Comparison of ENCODE assay signal across 8 cellular contexts in the genomic region with DNA sequence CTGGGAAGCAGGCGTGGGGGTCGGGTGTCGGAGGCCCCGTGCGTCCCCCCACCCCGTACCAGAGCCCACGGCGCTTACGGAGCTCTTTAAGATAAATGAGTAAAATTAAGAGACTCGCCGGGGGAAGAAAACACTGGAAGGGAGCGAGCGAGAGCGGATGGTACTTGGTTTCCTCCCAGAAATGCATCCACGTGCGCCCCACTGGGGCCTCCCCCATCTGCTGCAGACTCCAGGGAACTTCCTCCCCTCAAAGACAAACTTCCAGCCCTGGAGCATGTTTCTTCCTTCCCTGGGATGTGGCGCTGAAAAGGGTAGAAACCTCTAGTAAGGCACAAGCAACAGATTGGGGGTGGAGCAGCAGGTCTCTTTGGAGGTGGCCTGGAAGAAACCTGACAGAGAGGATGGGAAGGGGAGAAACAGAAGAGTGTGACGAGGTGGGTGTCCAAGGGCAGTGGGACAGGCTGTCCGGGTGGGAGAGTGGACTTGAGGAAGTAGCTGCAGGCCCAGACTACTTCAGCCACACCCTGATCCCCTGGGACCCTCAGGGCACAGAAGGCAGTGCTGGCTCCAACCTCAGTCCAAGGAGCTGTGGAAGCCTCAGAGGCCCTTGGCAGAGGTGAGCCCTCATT.
A peak's percentile ranks its signal among the peaks of the same experiment; 100 is the strongest.
DNase-seq lines count a peak whose midpoint lies in the region; ATAC-seq and TF ChIP-seq lines count a peak whose summit lies in the region.
"Not testable (repeated sequence)": the region's sequence is repeated elsewhere in the genome, so short reads cannot be mapped to it uniquely, and the experiment has no call there.

No MANE protein-coding gene starts in this region.

- TF ChIP-seq EP300 in Ishikawa (IDR thresholded peaks at IDR 0.05; ENCODE audit: borderline replicate concordance), result not testable (repeated sequence)

- H3K27me3 Mint-ChIP-seq in WTC11 (ENCODE audit: low read depth), result peaks cover 60% of the 10 kb centered on the region

- peak overlapping the region; percentile 71 for H3K9ac ChIP-seq in fibroblast of lung (ENCODE audit: insufficient read depth, low read length)
- H3K9ac ChIP-seq in subcutaneous abdominal adipose tissue (ENCODE audit: low read length in 5 of 5), result peak overlapping the region in 1 of 5 donors; percentile 69

- TF ChIP-seq CTCF in BE2C (IDR thresholded peaks at IDR 0.05; ENCODE audit: low read depth, low read length); WTC11 (IDR thresholded peaks at IDR 0.05); brain microvascular endothelial cell (IDR thresholded peaks at IDR 0.05; ENCODE audit: low read depth, low read length, missing control alignments); fibroblast of lung (conservative IDR thresholded peaks at IDR 0.05 in 1 of 2, IDR thresholded peaks at IDR 0.05 in 1 of 2; ENCODE audit: low read depth in 1 of 2, low read length in 2 of 2); omental fat pad (IDR thresholded peaks at IDR 0.05): not testable (repeated sequence)

- H3K4me1 ChIP-seq in BE2C, result not testable (repeated sequence)
- H3K4me1 ChIP-seq in fibroblast of lung (ENCODE audit: control insufficient read depth, extremely low read depth, insufficient read depth, low read length) (peaks cover 12% of the 10 kb centered on the region), subcutaneous abdominal adipose tissue (ENCODE audit: control insufficient read depth in 5 of 5, insufficient read depth in 5 of 5, low read length in 5 of 5) (peaks cover 8 to 24% (median 23%) of the 10 kb centered on the region in 5 donors)

- H3K4me3 ChIP-seq in BE2C (ENCODE audit: low read depth, low read length) (peak overlapping the region; percentile 34), brain microvascular endothelial cell (ENCODE audit: low read depth, low read length) (peak overlapping the region; percentile 54), fibroblast of lung (replicated peaks in 1 of 4; ENCODE audit: control extremely low read depth in 1 of 4, insufficient read depth in 1 of 4, low read depth in 3 of 4, low read length in 4 of 4) (peak overlapping the region; percentile 45 to 62 (median 50)), subcutaneous abdominal adipose tissue (ENCODE audit: low read depth in 1 of 5, low read length in 5 of 5) (peak overlapping the region; percentile 45 to 57 (median 49))

- not testable (repeated sequence) for H3K36me3 ChIP-seq in BE2C; brain microvascular endothelial cell (replicated peaks); fibroblast of lung (ENCODE audit: control insufficient read depth, insufficient read depth, low read length); subcutaneous abdominal adipose tissue (ENCODE audit: control insufficient read depth in 5 of 5, insufficient read depth in 5 of 5, low read length in 5 of 5)

- in situ Hi-C loops in brain microvascular endothelial cell (cut with HindIII; ENCODE audit: low pct_ligation_motif_present, low sequenced_read_pairs), result not testable (repeated sequence)

- peak overlapping the region; percentile 79 for H3K4me3 Mint-ChIP-seq in WTC11

- peak overlapping the region; percentile 53 for H2AFZ ChIP-seq in fibroblast of lung (ENCODE audit: low read length)

- ATAC-seq in WTC11, result peak; percentile 48
- ATAC-seq in omental fat pad (ENCODE audit: low FRiP score), result peak; percentile 1

- H3K9me3 Mint-ChIP-seq in WTC11, result not testable (repeated sequence)

- not testable (repeated sequence) for H3K27ac Mint-ChIP-seq in WTC11

- peak overlapping the region; percentile 80 for H3K4me2 ChIP-seq in fibroblast of lung (ENCODE audit: extremely low read depth, insufficient read depth, low read length)

- not testable (repeated sequence) for H3K27me3 ChIP-seq in BE2C; brain microvascular endothelial cell (replicated peaks); fibroblast of lung (ENCODE audit: control insufficient read depth, insufficient read depth, low read length); layer of hippocampus (ENCODE audit: control insufficient read depth, insufficient read depth, low read length); subcutaneous abdominal adipose tissue (ENCODE audit: control insufficient read depth in 5 of 5, insufficient read depth in 4 of 5, low read length in 5 of 5)

- not testable (repeated sequence) for H4K20me1 ChIP-seq in fibroblast of lung (ENCODE audit: control insufficient read depth, extremely low read depth, insufficient read depth, low read length)

- POLR2A ChIA-PET in WTC11 (lab: Charles Lee), result not testable (repeated sequence)

- DNase-seq in BE2C; WTC11 (ENCODE audit: low spot score); brain microvascular endothelial cell; fibroblast of lung (ENCODE audit: low read depth in 2 of 2); omental fat pad (ENCODE audit: low spot score): not testable (repeated sequence)

- H3K79me2 ChIP-seq in fibroblast of lung (ENCODE audit: control insufficient read depth, insufficient read depth, low read length), result not testable (repeated sequence)

- H3K27ac ChIP-seq in brain microvascular endothelial cell, result not testable (repeated sequence)
- H3K27ac ChIP-seq in fibroblast of lung (ENCODE audit: insufficient read depth, low read length) (peak overlapping the region; percentile 43), layer of hippocampus (ENCODE audit: low read depth, low read length) (peak overlapping the region; percentile 30), subcutaneous abdominal adipose tissue (ENCODE audit: low read depth, low read length) (peak overlapping the region; percentile 41)

- not testable (repeated sequence) for H3K36me3 Mint-ChIP-seq in WTC11

- CTCF ChIA-PET in WTC11 (lab: Charles Lee), result interaction anchor here (1.3 to 1.7 kb wide), 2 partner anchors 294 to 310 kb away, joined by 4 to 5 read pairs; no protein-coding TSS in a partner anchor

- not testable (repeated sequence) for H3K9me3 ChIP-seq in BE2C; fibroblast of lung (ENCODE audit: control insufficient read depth, insufficient read depth, low read depth, low read length); subcutaneous abdominal adipose tissue (ENCODE audit: control insufficient read depth in 5 of 5, low read length in 5 of 5)

- H3K4me1 Mint-ChIP-seq in WTC11, result peaks cover 10% of the 10 kb centered on the region

- TF ChIP-seq RAD21 in Ishikawa (IDR thresholded peaks at IDR 0.05; ENCODE audit: low read depth), result not testable (repeated sequence)

TF ChIP-seq in Ishikawa, 13 proteins besides CTCF, POLR2A, EP300 and RAD21:
- TF ChIP-seq, protein P1, sequence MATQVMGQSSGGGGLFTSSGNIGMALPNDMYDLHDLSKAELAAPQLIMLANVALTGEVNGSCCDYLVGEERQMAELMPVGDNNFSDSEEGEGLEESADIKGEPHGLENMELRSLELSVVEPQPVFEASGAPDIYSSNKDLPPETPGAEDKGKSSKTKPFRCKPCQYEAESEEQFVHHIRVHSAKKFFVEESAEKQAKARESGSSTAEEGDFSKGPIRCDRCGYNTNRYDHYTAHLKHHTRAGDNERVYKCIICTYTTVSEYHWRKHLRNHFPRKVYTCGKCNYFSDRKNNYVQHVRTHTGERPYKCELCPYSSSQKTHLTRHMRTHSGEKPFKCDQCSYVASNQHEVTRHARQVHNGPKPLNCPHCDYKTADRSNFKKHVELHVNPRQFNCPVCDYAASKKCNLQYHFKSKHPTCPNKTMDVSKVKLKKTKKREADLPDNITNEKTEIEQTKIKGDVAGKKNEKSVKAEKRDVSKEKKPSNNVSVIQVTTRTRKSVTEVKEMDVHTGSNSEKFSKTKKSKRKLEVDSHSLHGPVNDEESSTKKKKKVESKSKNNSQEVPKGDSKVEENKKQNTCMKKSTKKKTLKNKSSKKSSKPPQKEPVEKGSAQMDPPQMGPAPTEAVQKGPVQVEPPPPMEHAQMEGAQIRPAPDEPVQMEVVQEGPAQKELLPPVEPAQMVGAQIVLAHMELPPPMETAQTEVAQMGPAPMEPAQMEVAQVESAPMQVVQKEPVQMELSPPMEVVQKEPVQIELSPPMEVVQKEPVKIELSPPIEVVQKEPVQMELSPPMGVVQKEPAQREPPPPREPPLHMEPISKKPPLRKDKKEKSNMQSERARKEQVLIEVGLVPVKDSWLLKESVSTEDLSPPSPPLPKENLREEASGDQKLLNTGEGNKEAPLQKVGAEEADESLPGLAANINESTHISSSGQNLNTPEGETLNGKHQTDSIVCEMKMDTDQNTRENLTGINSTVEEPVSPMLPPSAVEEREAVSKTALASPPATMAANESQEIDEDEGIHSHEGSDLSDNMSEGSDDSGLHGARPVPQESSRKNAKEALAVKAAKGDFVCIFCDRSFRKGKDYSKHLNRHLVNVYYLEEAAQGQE (IDR thresholded peaks at IDR 0.05; ENCODE audit: low read depth), result 0 out of 2 replicates have a peak, but pooled peaks have one; percentile 7
